ENCODE assay signal across 9 cellular contexts in genomic region chr6:53510751-53511150, GRCh38.
"Had no signal": no experiment of that assay in that cellular context is flagged by ENCODE, and none has a peak within 500 bp of the region (broad histone marks: within the 10 kb centered on the region; RNA-seq: fewer than 3 reads in every experiment).

No MANE protein-coding gene starts in this region.

- H3K4me2 ChIP-seq: GM23338 had no signal

- DNase-seq: GM23248, GOT3, H7, H9, HCEC 1CT, HFFc6 had no signal

- H3K4me1 Mint-ChIP-seq: GM23338, H9 had no signal

- H3K9me3 Mint-ChIP-seq: GM23338, H9, HFFc6 had no signal

- H2AFZ ChIP-seq: GM23248, GM23338 had no signal

- H3K4me3 Mint-ChIP-seq: GM23338, H9, HFFc6 had no signal

- H3K9me3 ChIP-seq: HAP-1 had no signal

- FAIRE-seq: H1 had no signal

- H3K4me3 ChIP-seq: GM23248, GM23338, HAP-1 had no signal

- H3K27ac ChIP-seq: GM23248 had no signal

- H3K27ac Mint-ChIP-seq: GM23338, HFFc6 had no signal
